In the genomic region with DNA sequence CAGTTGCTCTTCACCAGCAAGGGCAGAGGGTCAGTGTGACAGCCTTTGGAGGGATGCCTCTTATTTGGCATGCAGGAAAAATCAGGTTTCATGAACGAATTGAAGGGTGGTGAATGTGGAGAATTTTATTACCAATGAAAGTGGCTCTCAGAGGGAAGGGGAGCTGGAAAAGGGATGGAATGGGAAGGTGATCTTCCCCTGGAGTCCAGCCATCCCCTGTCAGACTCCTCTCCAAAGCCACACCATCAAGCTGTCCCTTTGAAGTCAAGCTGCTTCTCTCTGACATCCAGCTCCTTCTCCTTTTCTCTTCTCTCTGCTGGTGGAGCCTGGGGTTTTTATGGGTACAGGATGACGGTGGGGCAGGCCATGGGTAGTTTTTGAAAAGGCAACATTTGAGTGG, we compare ENCODE assay signal across 1 cellular context.
TF ChIP-seq lines count a peak whose summit lies in the region.

No MANE protein-coding gene starts in this region.

TF ChIP-seq in K562, 482 proteins besides CTCF, POLR2A, EP300 and RAD21:
- TF ChIP-seq, protein P1, sequence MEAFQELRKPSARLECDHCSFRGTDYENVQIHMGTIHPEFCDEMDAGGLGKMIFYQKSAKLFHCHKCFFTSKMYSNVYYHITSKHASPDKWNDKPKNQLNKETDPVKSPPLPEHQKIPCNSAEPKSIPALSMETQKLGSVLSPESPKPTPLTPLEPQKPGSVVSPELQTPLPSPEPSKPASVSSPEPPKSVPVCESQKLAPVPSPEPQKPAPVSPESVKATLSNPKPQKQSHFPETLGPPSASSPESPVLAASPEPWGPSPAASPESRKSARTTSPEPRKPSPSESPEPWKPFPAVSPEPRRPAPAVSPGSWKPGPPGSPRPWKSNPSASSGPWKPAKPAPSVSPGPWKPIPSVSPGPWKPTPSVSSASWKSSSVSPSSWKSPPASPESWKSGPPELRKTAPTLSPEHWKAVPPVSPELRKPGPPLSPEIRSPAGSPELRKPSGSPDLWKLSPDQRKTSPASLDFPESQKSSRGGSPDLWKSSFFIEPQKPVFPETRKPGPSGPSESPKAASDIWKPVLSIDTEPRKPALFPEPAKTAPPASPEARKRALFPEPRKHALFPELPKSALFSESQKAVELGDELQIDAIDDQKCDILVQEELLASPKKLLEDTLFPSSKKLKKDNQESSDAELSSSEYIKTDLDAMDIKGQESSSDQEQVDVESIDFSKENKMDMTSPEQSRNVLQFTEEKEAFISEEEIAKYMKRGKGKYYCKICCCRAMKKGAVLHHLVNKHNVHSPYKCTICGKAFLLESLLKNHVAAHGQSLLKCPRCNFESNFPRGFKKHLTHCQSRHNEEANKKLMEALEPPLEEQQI (IDR thresholded peaks at IDR 0.05) = no peak
- no peak for TF ChIP-seq RAD51 (IDR thresholded peaks at IDR 0.05; ENCODE audit: borderline replicate concordance, low read depth)
- TF ChIP-seq MYBL2 (IDR thresholded peaks at IDR 0.05; ENCODE audit: low read depth) = no peak
- no peak for TF ChIP-seq MYBL2 (CRISPR knock-in tag; IDR thresholded peaks at IDR 0.05; ENCODE audit: borderline replicate concordance)
- TF ChIP-seq SRSF7 (optimal IDR thresholded peaks at IDR 0.05; ENCODE audit: low read depth, low read length) = no peak
- no peak for TF ChIP-seq BRD4 (IDR thresholded peaks at IDR 0.05)
- no peak for TF ChIP-seq SOX6 (IDR thresholded peaks at IDR 0.05)
- no peak for TF ChIP-seq ZNF239 (CRISPR knock-in tag; IDR thresholded peaks at IDR 0.05)
- TF ChIP-seq RNF2 (IDR thresholded peaks at IDR 0.05) = no peak
- TF ChIP-seq CREB1 (IDR thresholded peaks at IDR 0.05) = no peak
- no peak for TF ChIP-seq CREB1 (CRISPR knock-in tag; IDR thresholded peaks at IDR 0.05)
- no peak for TF ChIP-seq NCOR1 (IDR thresholded peaks at IDR 0.05)
- 0 out of 2 replicates have a peak, but pooled peaks have one; percentile 23 for TF ChIP-seq HLTF (IDR thresholded peaks at IDR 0.05)
- no peak for TF ChIP-seq CBX1 (IDR thresholded peaks at IDR 0.05; ENCODE audit: low read depth)
- no peak for TF ChIP-seq ZNF217 (CRISPR knock-in tag; IDR thresholded peaks at IDR 0.05)
- no peak for TF ChIP-seq ZNF224 (CRISPR knock-in tag; IDR thresholded peaks at IDR 0.05)
- no peak for TF ChIP-seq EGR1 (conservative IDR thresholded peaks at IDR 0.05)
- TF ChIP-seq, protein P2, sequence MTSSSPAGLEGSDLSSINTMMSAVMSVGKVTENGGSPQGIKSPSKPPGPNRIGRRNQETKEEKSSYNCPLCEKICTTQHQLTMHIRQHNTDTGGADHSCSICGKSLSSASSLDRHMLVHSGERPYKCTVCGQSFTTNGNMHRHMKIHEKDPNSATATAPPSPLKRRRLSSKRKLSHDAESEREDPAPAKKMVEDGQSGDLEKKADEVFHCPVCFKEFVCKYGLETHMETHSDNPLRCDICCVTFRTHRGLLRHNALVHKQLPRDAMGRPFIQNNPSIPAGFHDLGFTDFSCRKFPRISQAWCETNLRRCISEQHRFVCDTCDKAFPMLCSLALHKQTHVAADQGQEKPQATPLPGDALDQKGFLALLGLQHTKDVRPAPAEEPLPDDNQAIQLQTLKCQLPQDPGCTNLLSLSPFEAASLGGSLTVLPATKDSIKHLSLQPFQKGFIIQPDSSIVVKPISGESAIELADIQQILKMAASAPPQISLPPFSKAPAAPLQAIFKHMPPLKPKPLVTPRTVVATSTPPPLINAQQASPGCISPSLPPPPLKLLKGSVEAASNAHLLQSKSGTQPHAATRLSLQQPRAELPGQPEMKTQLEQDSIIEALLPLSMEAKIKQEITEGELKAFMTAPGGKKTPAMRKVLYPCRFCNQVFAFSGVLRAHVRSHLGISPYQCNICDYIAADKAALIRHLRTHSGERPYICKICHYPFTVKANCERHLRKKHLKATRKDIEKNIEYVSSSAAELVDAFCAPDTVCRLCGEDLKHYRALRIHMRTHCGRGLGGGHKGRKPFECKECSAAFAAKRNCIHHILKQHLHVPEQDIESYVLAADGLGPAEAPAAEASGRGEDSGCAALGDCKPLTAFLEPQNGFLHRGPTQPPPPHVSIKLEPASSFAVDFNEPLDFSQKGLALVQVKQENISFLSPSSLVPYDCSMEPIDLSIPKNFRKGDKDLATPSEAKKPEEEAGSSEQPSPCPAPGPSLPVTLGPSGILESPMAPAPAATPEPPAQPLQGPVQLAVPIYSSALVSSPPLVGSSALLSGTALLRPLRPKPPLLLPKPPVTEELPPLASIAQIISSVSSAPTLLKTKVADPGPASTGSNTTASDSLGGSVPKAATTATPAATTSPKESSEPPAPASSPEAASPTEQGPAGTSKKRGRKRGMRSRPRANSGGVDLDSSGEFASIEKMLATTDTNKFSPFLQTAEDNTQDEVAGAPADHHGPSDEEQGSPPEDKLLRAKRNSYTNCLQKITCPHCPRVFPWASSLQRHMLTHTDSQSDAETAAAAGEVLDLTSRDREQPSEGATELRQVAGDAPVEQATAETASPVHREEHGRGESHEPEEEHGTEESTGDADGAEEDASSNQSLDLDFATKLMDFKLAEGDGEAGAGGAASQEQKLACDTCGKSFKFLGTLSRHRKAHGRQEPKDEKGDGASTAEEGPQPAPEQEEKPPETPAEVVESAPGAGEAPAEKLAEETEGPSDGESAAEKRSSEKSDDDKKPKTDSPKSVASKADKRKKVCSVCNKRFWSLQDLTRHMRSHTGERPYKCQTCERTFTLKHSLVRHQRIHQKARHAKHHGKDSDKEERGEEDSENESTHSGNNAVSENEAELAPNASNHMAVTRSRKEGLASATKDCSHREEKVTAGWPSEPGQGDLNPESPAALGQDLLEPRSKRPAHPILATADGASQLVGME (CRISPR knock-in tag; IDR thresholded peaks at IDR 0.05) = no peak
- TF ChIP-seq NR2F6 (CRISPR knock-in tag; IDR thresholded peaks at IDR 0.05) = no peak
- peak in 1 of 2 experiments; percentile 92; a peak in 1 of 3 replicates for TF ChIP-seq CBX3 (IDR thresholded peaks at IDR 0.05; ENCODE audit: borderline replicate concordance in 1 of 2, low read length in 2 of 2)
- TF ChIP-seq, protein P3, sequence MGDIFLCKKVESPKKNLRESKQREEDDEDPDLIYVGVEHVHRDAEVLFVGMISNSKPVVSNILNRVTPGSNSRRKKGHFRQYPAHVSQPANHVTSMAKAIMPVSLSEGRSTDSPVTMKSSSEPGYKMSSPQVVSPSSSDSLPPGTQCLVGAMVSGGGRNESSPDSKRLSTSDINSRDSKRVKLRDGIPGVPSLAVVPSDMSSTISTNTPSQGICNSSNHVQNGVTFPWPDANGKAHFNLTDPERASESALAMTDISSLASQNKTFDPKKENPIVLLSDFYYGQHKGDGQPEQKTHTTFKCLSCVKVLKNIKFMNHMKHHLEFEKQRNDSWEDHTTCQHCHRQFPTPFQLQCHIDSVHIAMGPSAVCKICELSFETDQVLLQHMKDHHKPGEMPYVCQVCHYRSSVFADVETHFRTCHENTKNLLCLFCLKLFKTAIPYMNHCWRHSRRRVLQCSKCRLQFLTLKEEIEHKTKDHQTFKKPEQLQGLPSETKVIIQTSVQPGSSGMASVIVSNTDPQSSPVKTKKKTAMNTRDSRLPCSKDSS (IDR thresholded peaks at IDR 0.05; ENCODE audit: low read depth, partially characterized antibody) = peak; percentile 84
- TF ChIP-seq PHF21A (IDR thresholded peaks at IDR 0.05; ENCODE audit: borderline replicate concordance, low read depth) = no peak
- no peak for TF ChIP-seq SMARCA5 (IDR thresholded peaks at IDR 0.05)
- no peak for TF ChIP-seq ZNF165 (CRISPR knock-in tag; IDR thresholded peaks at IDR 0.05; ENCODE audit: borderline replicate concordance)
TF ChIP-seq in K562: peak in this region for 3.
